ENCODE assay signal across 32 cellular contexts in the genomic region with DNA sequence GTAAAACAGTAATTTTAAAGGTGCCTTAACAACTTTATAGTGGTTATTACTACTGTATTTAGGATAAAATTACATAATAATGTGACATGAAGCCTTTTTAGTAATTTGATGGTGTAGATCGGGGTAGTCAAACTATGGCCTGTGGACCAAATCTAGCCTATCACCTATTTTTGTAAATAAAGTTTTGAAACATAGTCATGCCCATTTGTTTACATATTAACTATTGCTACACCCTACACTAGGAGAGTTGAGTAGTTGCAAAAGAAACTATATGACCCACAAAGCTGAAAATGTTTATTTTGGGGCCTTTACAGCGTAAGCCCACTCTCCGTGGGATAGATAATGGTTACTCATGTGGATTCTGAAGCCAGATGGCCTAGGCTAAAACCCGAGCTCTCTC.
"Had no signal": no experiment of that assay in that cellular context is flagged by ENCODE, and none has a peak within 500 bp of the region (broad histone marks: within the 10 kb centered on the region; RNA-seq: fewer than 3 reads in every experiment).

No MANE protein-coding gene starts in this region.

- H3K9me3 Mint-ChIP-seq: activated CD4-positive, alpha-beta T cell treated with anti-CD3 and anti-CD28 coated beads, Interleukin-2, amount 10 ng/mL, durations not matched to agents 24 days and 14 days; activated CD8-positive, alpha-beta T cell treated with anti-CD3 and anti-CD28 coated beads for 36 hours; activated naive CD4-positive, alpha-beta T cell treated with anti-CD3 and anti-CD28 coated beads, Interleukin-2, amount 50 U/mL, for 24 hours; activated T-cell treated with anti-CD3 and anti-CD28 coated beads, Interleukin-2, amount 50 U/mL, for 72 hours; activated T-helper 17 cell treated with anti-CD3 and anti-CD28 coated beads, Interleukin-2, amount 50 U/mL, for 72 hours; T-helper 1 cell treated with Interleukin-12 subunit alpha and Interleukin-12 subunit beta and Interleukin-4 antibody, amounts not matched to agents 30 μg/mL and 1 μg/mL, for 36 hours; T-helper 2 cell treated with Interferon-gamma antibody and Interleukin-4, amounts not matched to agents 5 μg/mL and 100 μg/mL, for 36 hours had no signal

- H3K4me2 ChIP-seq: SK-N-SH had no signal

- H3K4me3 Mint-ChIP-seq: activated CD4-positive, alpha-beta T cell treated with anti-CD3 and anti-CD28 coated beads, Interleukin-2, amount 10 ng/mL, durations not matched to agents 24 days and 14 days; activated CD8-positive, alpha-beta T cell treated with anti-CD3 and anti-CD28 coated beads for 36 hours; activated T-cell treated with anti-CD3 and anti-CD28 coated beads, Interleukin-2, amount 50 U/mL, for 72 hours; activated T-helper 17 cell treated with anti-CD3 and anti-CD28 coated beads, Interleukin-2, amount 50 U/mL, for 72 hours; T-helper 1 cell treated with Interleukin-12 subunit alpha and Interleukin-12 subunit beta and Interleukin-4 antibody, amounts not matched to agents 30 μg/mL and 1 μg/mL, for 36 hours had no signal

- DNase-seq: activated CD4-positive, alpha-beta T cell treated with anti-CD3 and anti-CD28 coated beads, Interleukin-2, amount 10 ng/mL, durations not matched to agents 24 days and 14 days; activated CD4-positive, alpha-beta T cell treated with anti-CD3 and anti-CD28 coated beads, Interleukin-2, amount 50 U/mL, for 4 hours; activated CD8-positive, alpha-beta T cell treated with anti-CD3 and anti-CD28 coated beads for 36 hours; activated effector memory CD4-positive, alpha-beta T cell treated with anti-CD3 and anti-CD28 coated beads, Interleukin-2, amount 50 U/mL, for 16 hours; activated naive CD4-positive, alpha-beta T cell; activated T-cell treated with anti-CD3 and anti-CD28 coated beads, Interleukin-2, amount 50 U/mL, for 1 hour; activated T-cell treated with anti-CD3 and anti-CD28 coated beads, Interleukin-2, amount 50 U/mL, for 72 hours; adrenal gland; body of pancreas; Karpas-422; MG63; NCI-H1048; NCI-H1105 treated with DMSO at 0.1 percent for 48 hours; NCI-H1436; NCI-H1694; NCI-H1930; NCI-H2081 treated with DMSO at 0.1 percent for 48 hours; NCI-H226; NCI-H446 treated with DMSO at 0.1 percent for 48 hours; NCI-H524; NK-92 treated with Interleukin-12 subunit alpha and Interleukin-12 subunit beta, amount 100 ng/mL, for 24 hours; PC-3; Peyer's patch; RPMI8226; SHP77 treated with DMSO at 0.1 percent for 48 hours; SK-N-SH had no signal

- H3K4me3 ChIP-seq: adrenal gland, body of pancreas, breast epithelium, MG63, Peyer's patch, SJSA1 had no signal

- H3K27ac Mint-ChIP-seq: activated CD4-positive, alpha-beta T cell treated with anti-CD3 and anti-CD28 coated beads, Interleukin-2, amount 10 ng/mL, durations not matched to agents 24 days and 14 days; activated CD8-positive, alpha-beta T cell treated with anti-CD3 and anti-CD28 coated beads for 36 hours; activated naive CD4-positive, alpha-beta T cell treated with anti-CD3 and anti-CD28 coated beads, Interleukin-2, amount 50 U/mL, for 24 hours; activated T-cell treated with anti-CD3 and anti-CD28 coated beads, Interleukin-2, amount 50 U/mL, for 72 hours; activated T-helper 17 cell treated with anti-CD3 and anti-CD28 coated beads, Interleukin-2, amount 50 U/mL, for 72 hours; T-helper 1 cell treated with Interleukin-12 subunit alpha and Interleukin-12 subunit beta and Interleukin-4 antibody, amounts not matched to agents 30 μg/mL and 1 μg/mL, for 36 hours; T-helper 2 cell treated with Interferon-gamma antibody and Interleukin-4, amounts not matched to agents 5 μg/mL and 100 μg/mL, for 36 hours had no signal

- H3K27me3 ChIP-seq: adrenal gland, body of pancreas, breast epithelium, MG63, Peyer's patch, SJSA1 had no signal

- H3K27me3 Mint-ChIP-seq: activated CD4-positive, alpha-beta T cell treated with anti-CD3 and anti-CD28 coated beads, Interleukin-2, amount 10 ng/mL, durations not matched to agents 24 days and 14 days; activated CD8-positive, alpha-beta T cell treated with anti-CD3 and anti-CD28 coated beads for 36 hours; activated naive CD4-positive, alpha-beta T cell treated with anti-CD3 and anti-CD28 coated beads, Interleukin-2, amount 50 U/mL, for 24 hours; activated T-helper 17 cell treated with anti-CD3 and anti-CD28 coated beads, Interleukin-2, amount 50 U/mL, for 72 hours had no signal

- H3K27ac ChIP-seq: adrenal gland, body of pancreas, breast epithelium, Peyer's patch, SJSA1 had no signal

- H3K9ac ChIP-seq: SK-N-SH had no signal

- H3K9me3 ChIP-seq: adrenal gland, body of pancreas, breast epithelium, MG63, Peyer's patch, SJSA1, SK-N-SH had no signal

- H3K36me3 ChIP-seq: adrenal gland, Peyer's patch had no signal

- ATAC-seq: activated CD8-positive, alpha-beta T cell treated with anti-CD3 and anti-CD28 coated beads for 36 hours; activated T-cell treated with anti-CD3 and anti-CD28 coated beads, Interleukin-2, amount 50 U/mL, for 72 hours; activated T-helper 17 cell treated with anti-CD3 and anti-CD28 coated beads, Interleukin-2, amount 50 U/mL, for 72 hours; body of pancreas; PC-3 had no signal

- H3K4me1 ChIP-seq: breast epithelium, Peyer's patch had no signal

- H3K9me2 ChIP-seq: SK-N-SH had no signal
